Comparison of ENCODE assay signal across 29 cellular contexts in the genomic region with DNA sequence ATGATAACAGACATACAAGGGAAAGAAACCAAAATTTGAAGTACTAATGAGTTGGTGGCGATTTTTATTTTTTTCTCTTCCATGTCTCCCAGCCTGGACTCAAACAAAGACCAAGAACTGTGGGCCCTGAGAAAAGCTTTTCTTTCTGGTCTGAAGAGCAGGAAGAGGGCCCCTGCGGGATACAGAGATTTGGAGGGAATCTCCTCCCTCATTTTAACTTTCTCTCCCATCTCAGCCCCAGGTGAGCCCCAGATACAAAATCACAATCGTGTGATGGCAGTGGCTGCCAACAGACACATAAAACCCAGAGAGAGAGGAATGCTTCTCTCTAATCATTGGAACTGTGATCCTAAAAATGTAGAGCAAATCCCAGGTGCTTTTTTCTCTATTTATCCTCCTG.
"Had no signal": no experiment of that assay in that cellular context is flagged by ENCODE, and none has a peak within 500 bp of the region (broad histone marks: within the 10 kb centered on the region; RNA-seq: fewer than 3 reads in every experiment).

No MANE protein-coding gene starts in this region.

- H3K4me1 ChIP-seq: left ventricle myocardium inferior, prostate gland, thyroid gland, transverse colon, upper lobe of left lung, vagina had no signal

- H3K36me3 ChIP-seq: left ventricle myocardium inferior, pancreas, prostate gland, stomach, thyroid gland, transverse colon, upper lobe of left lung, vagina had no signal

- H3K9me3 ChIP-seq: left ventricle myocardium inferior, pancreas, prostate gland, stomach, testis, thyroid gland, transverse colon, upper lobe of left lung, vagina had no signal

- H3K27ac ChIP-seq: left ventricle myocardium inferior, pancreas, prostate gland, skin epidermis, stomach, testis, thyroid gland, transverse colon, upper lobe of left lung, vagina had no signal

- H3K27me3 ChIP-seq: pancreas, stomach, testis, thyroid gland, upper lobe of left lung, vagina had no signal

- H3K4me3 ChIP-seq: left ventricle myocardium inferior, lung, pancreas, prostate gland, skin epidermis, stomach, testis, thyroid gland, transverse colon, upper lobe of left lung, vagina had no signal

- DNase-seq: hippocampal formation; islet precursor cell; left ventricle myocardium inferior; mesendoderm; naive B cell; natural killer cell; nephron progenitor cell; nucleus accumbens; pancreas; posterior cingulate gyrus; retina; right cardiac atrium; stimulated activated CD4-positive, alpha-beta T cell treated with anti-CD3 and anti-CD28 coated beads, Interleukin-12 subunit alpha, Interleukin-12 subunit beta, amount 100 ng/mL, for 4 hours; stimulated activated CD4-positive, alpha-beta T cell treated with anti-CD3 and anti-CD28 coated beads, Interleukin-15, amount 100 ng/mL, for 24 hours; stimulated activated CD4-positive, alpha-beta T cell treated with anti-CD3 and anti-CD28 coated beads, Interleukin-2, amount 100 ng/mL, for 24 hours; stimulated activated CD4-positive, alpha-beta T cell treated with anti-CD3 and anti-CD28 coated beads, Interleukin-4, amount 100 ng/mL, for 1 hour; stimulated activated naive B cell treated with anti-CD40 and anti-IgM and Interleukin-4, amounts not matched to agents 10 μg/mL and 1 μg/mL and 100 μg/mL, for 72 hours; stimulated activated naive CD8-positive, alpha-beta T cell treated with anti-CD3 and anti-CD28 coated beads, Interleukin-15, Interleukin-2, amounts not matched to agents 100 U/mL and 50 U/mL, for 24 hours; stomach; testis; thyroid gland; transverse colon; upper lobe of left lung had no signal

- H3K9me3 Mint-ChIP-seq: mesothelial cell of epicardium; natural killer cell; nephron progenitor cell; stimulated activated naive B cell treated with anti-CD40 and anti-IgM and Interleukin-4, amounts not matched to agents 10 μg/mL and 1 μg/mL and 100 μg/mL, for 72 hours had no signal

- H3K27ac Mint-ChIP-seq: mesothelial cell of epicardium; naive B cell; natural killer cell; nephron progenitor cell; stimulated activated naive B cell treated with anti-CD40 and anti-IgM and Interleukin-4, amounts not matched to agents 10 μg/mL and 1 μg/mL and 100 μg/mL, for 72 hours had no signal

- H3K4me3 Mint-ChIP-seq: mesothelial cell of epicardium; naive B cell; natural killer cell; nephron progenitor cell; stimulated activated naive B cell treated with anti-CD40 and anti-IgM and Interleukin-4, amounts not matched to agents 10 μg/mL and 1 μg/mL and 100 μg/mL, for 72 hours had no signal

- FAIRE-seq: pancreas had no signal

- H3K36me3 Mint-ChIP-seq: mesothelial cell of epicardium; natural killer cell; stimulated activated naive B cell treated with anti-CD40 and anti-IgM and Interleukin-4, amounts not matched to agents 10 μg/mL and 1 μg/mL and 100 μg/mL, for 72 hours had no signal

- H3K4me1 Mint-ChIP-seq: mesothelial cell of epicardium; naive B cell; natural killer cell; nephron progenitor cell; stimulated activated naive B cell treated with anti-CD40 and anti-IgM and Interleukin-4, amounts not matched to agents 10 μg/mL and 1 μg/mL and 100 μg/mL, for 72 hours had no signal

- ATAC-seq: natural killer cell; pancreas; right cardiac atrium; sciatic nerve; stimulated activated naive B cell treated with anti-CD40 and anti-IgM and Interleukin-4, amounts not matched to agents 10 μg/mL and 1 μg/mL and 100 μg/mL, for 72 hours; stimulated activated naive CD8-positive, alpha-beta T cell treated with anti-CD3 and anti-CD28 coated beads, Interleukin-15, Interleukin-2, amounts not matched to agents 100 U/mL and 50 U/mL, for 24 hours had no signal
